10 cellular contexts compared by ENCODE assay signal in genomic region chr20:11216451-11217314, GRCh38.
DNase-seq lines count a peak whose midpoint lies in the region; ATAC-seq and TF ChIP-seq lines count a peak whose summit lies in the region.
"Had no signal": no experiment of that assay in that cellular context is flagged by ENCODE, and none has a peak within 500 bp of the region (broad histone marks: within the 10 kb centered on the region; RNA-seq: fewer than 3 reads in every experiment).

No MANE protein-coding gene starts in this region.

- no peak overlapping the region for H3K4me3 ChIP-seq in GM23248
- H3K4me3 ChIP-seq in ascending aorta: no peak overlapping the region
- H3K4me3 ChIP-seq in skeletal muscle satellite cell (ENCODE audit: low read length): peak overlapping the region; percentile 15
- H3K4me3 ChIP-seq in MM.1S (ENCODE audit: low read length): no peak overlapping the region

- H3K36me3 ChIP-seq in GM23248 (ENCODE audit: low read depth) (no peaks in the 10 kb centered on the region), ascending aorta (no peaks in the 10 kb centered on the region), skeletal muscle satellite cell (ENCODE audit: insufficient read depth, low read length) (no peaks in the 10 kb centered on the region), MM.1S (replicated peaks; ENCODE audit: insufficient read depth, low read length) (no peaks in the 10 kb centered on the region)

- H3F3A ChIP-seq in GM23248 (ENCODE audit: insufficient read depth) (peaks cover 10% of the 10 kb centered on the region; the same call in 1 of the 2 replicates), MM.1S (ENCODE audit: insufficient read depth, low read length) (no peaks in the 10 kb centered on the region)

- no peaks in the 10 kb centered on the region for H3K27me3 ChIP-seq in GM23248 (replicated peaks; ENCODE audit: insufficient read depth)
- H3K27me3 ChIP-seq in ascending aorta: no peaks in the 10 kb centered on the region
- H3K27me3 ChIP-seq in skeletal muscle satellite cell (ENCODE audit: control insufficient read depth, insufficient read depth, low read length): no peaks in the 10 kb centered on the region
- no peaks in the 10 kb centered on the region for H3K27me3 ChIP-seq in MM.1S (replicated peaks; ENCODE audit: insufficient read depth, low read length)

- ATAC-seq in sciatic nerve: no peak

- H3K27ac ChIP-seq in GM23248: peak overlapping the region; percentile 13
- peak overlapping the region; percentile 31 to 49 for H3K27ac ChIP-seq in ascending aorta
- no peak overlapping the region for H3K27ac ChIP-seq in MM.1S (ENCODE audit: low read length)

- H3K9me3 ChIP-seq in GM23248 (ENCODE audit: low read depth) (no peaks in the 10 kb centered on the region), ascending aorta (no peaks in the 10 kb centered on the region), skeletal muscle satellite cell (replicated peaks; ENCODE audit: low read length) (no peaks in the 10 kb centered on the region), MM.1S (replicated peaks; ENCODE audit: insufficient read depth, low read length) (no peaks in the 10 kb centered on the region)

- H3K4me1 ChIP-seq in GM23248 (ENCODE audit: insufficient read depth): peaks cover 16% of the 10 kb centered on the region
- peaks cover 0 to 21% of the 10 kb centered on the region in 2 donors for H3K4me1 ChIP-seq in ascending aorta
- H3K4me1 ChIP-seq in skeletal muscle satellite cell (ENCODE audit: control insufficient read depth, insufficient read depth, low read length): peaks cover 26% of the 10 kb centered on the region
- H3K4me1 ChIP-seq in MM.1S (ENCODE audit: low read length): no peaks in the 10 kb centered on the region

- H3K4me2 ChIP-seq in GM23248 (ENCODE audit: unreplicated experiment): no peak overlapping the region
- H3K4me2 ChIP-seq in skeletal muscle satellite cell (ENCODE audit: low read length): peak overlapping the region; percentile 47
- no peak overlapping the region for H3K4me2 ChIP-seq in MM.1S (ENCODE audit: low read depth, low read length)

- in situ Hi-C loops in GM23248 (cut with MboI): no loop called here

- H3K79me2 ChIP-seq in GM23248 (ENCODE audit: insufficient read depth): no peaks in the 10 kb centered on the region
- H3K79me2 ChIP-seq in MM.1S (ENCODE audit: low read length): no peaks in the 10 kb centered on the region

- intact Hi-C loops in ascending aorta (cut with DNase I): loop anchor here (10.0 kb wide), 1 partner anchor 742 kb away; no protein-coding TSS in a partner anchor
- intact Hi-C loops in sciatic nerve (cut with DNase I): no loop called here

- H3K9ac ChIP-seq in GM23248 (no peak overlapping the region), skeletal muscle satellite cell (ENCODE audit: low read depth, low read length) (peak overlapping the region; percentile 44), MM.1S (ENCODE audit: low read length) (no peak overlapping the region)

- DNase-seq in GM23248 (peak; percentile 35), ascending aorta (ENCODE audit: low spot score in 2 of 2) (no peak), islet precursor cell (peak; percentile 60), sciatic nerve (ENCODE audit: low spot score) (no peak), DMS 273 (lab: John Stamatoyannopoulos, UW; ENCODE audit: unreplicated experiment) (no peak), nucleus accumbens (lab: John Stamatoyannopoulos, UW) (no peak), MM.1S (no peak)
- DNase-seq: NCI-H1694 treated with DMSO at 0.1 percent for 48 hours, T-helper 2 cell had no signal

- H2AFZ ChIP-seq in GM23248 (no peak overlapping the region), MM.1S (ENCODE audit: low read length) (no peak overlapping the region)

- H4K20me1 ChIP-seq in GM23248 (ENCODE audit: insufficient read depth) (no peaks in the 10 kb centered on the region), MM.1S (ENCODE audit: insufficient read depth, low read length) (no peaks in the 10 kb centered on the region)

- no peak for TF ChIP-seq CTCF in ascending aorta (IDR thresholded peaks at IDR 0.05)
- no peak for TF ChIP-seq CTCF in MM.1S (IDR thresholded peaks at IDR 0.05; ENCODE audit: low read length)

- WGBS in GM23248 (ENCODE audit: low coverage in 1 of 2, low lambda C conversion rate in 2 of 2, missing lambda C conversion rate in 2 of 2), 2 experiments: 68 to 71% methylated on average over 7 of the region's 7 CpGs

- H3K9me2 ChIP-seq in GM23248 (ENCODE audit: insufficient read depth) (no peaks in the 10 kb centered on the region), MM.1S (replicated peaks; ENCODE audit: insufficient read depth, low read length) (no peaks in the 10 kb centered on the region)

Comparison
In these comparisons a context has a peak if more than half of its experiments do, and no peak if none do; other contexts are left out.
1. DNase-seq: peak in GM23248 (single experiment) and islet precursor cell (single experiment); none in ascending aorta (0 of 2), sciatic nerve (single experiment), DMS 273 (single experiment), nucleus accumbens (0 of 56) and MM.1S (single experiment).